Comparison of ENCODE assay signal across 25 cellular contexts in the genomic region with DNA sequence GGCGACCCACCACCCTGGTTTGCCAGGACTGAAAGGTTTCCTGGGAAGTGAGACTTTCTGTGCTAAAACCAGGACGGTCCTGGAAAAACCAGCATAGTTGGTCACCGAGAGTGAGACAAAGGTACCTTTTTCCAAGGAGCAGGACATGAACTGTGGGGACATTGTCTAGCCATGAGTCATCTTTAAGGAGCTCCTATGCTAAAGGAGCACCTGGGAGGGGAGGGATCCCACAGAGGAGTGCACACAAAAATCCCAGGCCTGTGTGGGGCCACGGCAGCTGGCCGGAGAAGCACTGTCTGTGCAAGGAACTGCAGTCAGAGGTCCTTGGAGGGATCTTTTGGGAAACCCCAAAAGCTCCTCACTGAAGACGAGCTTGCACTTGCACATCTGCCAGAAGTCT.
DNase-seq lines count a peak whose midpoint lies in the region; ATAC-seq, FAIRE-seq and TF ChIP-seq lines count a peak whose summit lies in the region.
"Had no signal": no experiment of that assay in that cellular context is flagged by ENCODE, and none has a peak within 500 bp of the region (broad histone marks: within the 10 kb centered on the region; RNA-seq: fewer than 3 reads in every experiment).

No MANE protein-coding gene starts in this region.

- H3K4me1 ChIP-seq in Caco-2 (peaks cover 22% of the 10 kb centered on the region), endodermal cell (ENCODE audit: control insufficient read depth, insufficient read depth, low read length) (no peaks in the 10 kb centered on the region), left lung (no peaks in the 10 kb centered on the region), esophagus squamous epithelium (peaks cover 4 to 39% (median 12%) of the 10 kb centered on the region in 3 donors)

- CTCF ChIA-PET in Caco-2 (lab: Charles Lee) = interaction anchor here (1.6 kb wide), 1 partner anchor 110 kb away, joined by 3 read pairs; no protein-coding TSS in a partner anchor

- no peak overlapping the region for H3K27ac Mint-ChIP-seq in Caco-2 (ENCODE audit: unreplicated experiment)
- H3K27ac Mint-ChIP-seq in endodermal cell = peak overlapping the region; percentile 10
- H3K27ac Mint-ChIP-seq: activated naive CD4-positive, alpha-beta T cell treated with anti-CD3 and anti-CD28 coated beads, Interleukin-2, amount 10 ng/mL, durations not matched to agents 7 days and 5 days; activated T-helper 1 cell treated with anti-CD3 and anti-CD28 coated beads, Interleukin-12 subunit alpha, Interleukin-12 subunit beta, Interleukin-2, Interleukin-4 antibody, amounts not matched to agents 30 ng/mL and 10 ng/mL and 1 ng/mL, durations not matched to agents 14 hours and 24 hours and 36 hours; naive thymus-derived CD8-positive, alpha-beta T cell had no signal

- ATAC-seq in left lung = peak; percentile 75
- ATAC-seq: A549; left colon; naive thymus-derived CD8-positive, alpha-beta T cell had no signal

- no peaks in the 10 kb centered on the region for H3K36me3 ChIP-seq in Caco-2 (ENCODE audit: control insufficient read depth, insufficient read depth, low read length)
- H3K36me3 ChIP-seq in endodermal cell (ENCODE audit: control insufficient read depth, insufficient read depth, low read length) = no peaks in the 10 kb centered on the region
- no peaks in the 10 kb centered on the region for H3K36me3 ChIP-seq in left lung
- H3K36me3 ChIP-seq in esophagus squamous epithelium = no peaks in the 10 kb centered on the region
- H3K36me3 ChIP-seq: upper lobe of left lung had no signal

- DNase-seq in Caco-2 (peak; percentile 16 to 57), HT-29 (ENCODE audit: low spot score) (peak; percentile 77), endodermal cell (peak; percentile 51), left lung (no peak), D721Med (ENCODE audit: insufficient read length, low spot score) (no peak), SHP77 treated with DMSO at 0.1 percent for 48 hours (lab: John Stamatoyannopoulos, UW) (no peak), esophagus squamous epithelium (lab: John Stamatoyannopoulos, UW) (no peak)
- DNase-seq in activated CD4-positive, alpha-beta T cell treated with anti-CD3 and anti-CD28 coated beads for 1 hour = no peak
- DNase-seq: activated naive CD4-positive, alpha-beta T cell treated with anti-CD3 and anti-CD28 coated beads, Interleukin-2, amount 10 ng/mL, durations not matched to agents 7 days and 5 days; amniotic stem cell; cortex of kidney; glutamatergic neuron; left colon; naive thymus-derived CD8-positive, alpha-beta T cell; NCI-H1694 treated with DMSO at 0.1 percent for 48 hours; NCI-H2171 treated with DMSO at 0.1 percent for 48 hours; NCI-H526; retina; small intestine; T-helper 9 cell; upper lobe of left lung had no signal

- intact Hi-C loops in Caco-2 (cut with micrococcal nuclease; ENCODE audit: unreplicated experiment) = no loop called here
- intact Hi-C loops in left lung (cut with DNase I) = no loop called here
- intact Hi-C loops in esophagus squamous epithelium (cut with DNase I) = no loop called here

- no peak overlapping the region for H3K9ac ChIP-seq in endodermal cell (ENCODE audit: extremely low read depth, low read length, poor library complexity, severe bottlenecking)
- H3K9ac ChIP-seq: KMS-11 had no signal

- H3K27me3 ChIP-seq in Caco-2 (replicated peaks; ENCODE audit: control insufficient read depth, insufficient read depth, low read length) (no peaks in the 10 kb centered on the region), endodermal cell (ENCODE audit: control insufficient read depth, insufficient read depth, low read length, poor library complexity, severe bottlenecking) (no peaks in the 10 kb centered on the region), left lung (no peaks in the 10 kb centered on the region), esophagus squamous epithelium (no peaks in the 10 kb centered on the region)
- H3K27me3 ChIP-seq: upper lobe of left lung had no signal

- BruUV-seq in Caco-2 (replicated peaks; lab: Mats Ljungman, UMichigan) = no TSS peak

- H3K27ac ChIP-seq in endodermal cell (ENCODE audit: low read depth, low read length) = no peak overlapping the region
- no peak overlapping the region for H3K27ac ChIP-seq in left lung
- H3K27ac ChIP-seq in esophagus squamous epithelium = peak overlapping the region in 2 of 4 donors; percentile 69 to 77
- H3K27ac ChIP-seq: KMS-11, upper lobe of left lung had no signal

- FAIRE-seq in D721Med (lab: Jason Lieb, UNC) = no peak
- FAIRE-seq: A549, GM12891, small intestine had no signal

- H3K9me3 Mint-ChIP-seq in Caco-2 (ENCODE audit: unreplicated experiment) (peaks cover 12% of the 10 kb centered on the region), endodermal cell (peaks cover 8% of the 10 kb centered on the region)

- H3K27me3 Mint-ChIP-seq in Caco-2 (ENCODE audit: insufficient read depth, unreplicated experiment) (no peaks in the 10 kb centered on the region), endodermal cell (ENCODE audit: insufficient read depth) (no peaks in the 10 kb centered on the region)

- 89 to 97% methylated on average over 5 to 6 of the region's 6 CpGs for WGBS in endodermal cell (ENCODE audit: insufficient coverage in 1 of 2, insufficient read length in 1 of 2), 2 experiments
- 67 to 75% methylated on average over 5 to 6 of the region's 6 CpGs for WGBS in esophagus squamous epithelium, 2 donors

- H3K4me1 Mint-ChIP-seq in Caco-2 (ENCODE audit: low read depth, unreplicated experiment) (no peaks in the 10 kb centered on the region), endodermal cell (no peaks in the 10 kb centered on the region)

- H3K9me3 ChIP-seq in Caco-2 (0 out of 2 replicates have a peak, but pooled peaks cover 3% of the 10 kb centered on the region), endodermal cell (ENCODE audit: control insufficient read depth, low read length) (no peaks in the 10 kb centered on the region), left lung (no peaks in the 10 kb centered on the region), esophagus squamous epithelium (no peaks in the 10 kb centered on the region)
- H3K9me3 ChIP-seq: A549, upper lobe of left lung had no signal

- H3K4me3 ChIP-seq in Caco-2 (ENCODE audit: low read depth, low read length) (no peak overlapping the region), endodermal cell (ENCODE audit: low read length) (no peak overlapping the region), left lung (no peak overlapping the region), esophagus squamous epithelium (no peak overlapping the region)
- H3K4me3 ChIP-seq: A549, upper lobe of left lung had no signal

- no peak for TF ChIP-seq POLR2A in esophagus squamous epithelium (IDR thresholded peaks at IDR 0.05)

- no peaks in the 10 kb centered on the region for H3K36me3 Mint-ChIP-seq in Caco-2 (ENCODE audit: insufficient read depth, unreplicated experiment)
- no peaks in the 10 kb centered on the region for H3K36me3 Mint-ChIP-seq in endodermal cell (ENCODE audit: low read depth)
- H3K36me3 Mint-ChIP-seq: activated naive CD4-positive, alpha-beta T cell treated with anti-CD3 and anti-CD28 coated beads, Interleukin-2, amount 10 ng/mL, durations not matched to agents 7 days and 5 days had no signal

- no peak for TF ChIP-seq CTCF in Caco-2 (IDR thresholded peaks at IDR 0.05; ENCODE audit: insufficient read depth in 1 of 2, low read depth in 1 of 2, low read length in 1 of 2, severe bottlenecking in 1 of 2, unreplicated experiment in 1 of 2)
- TF ChIP-seq CTCF in endodermal cell (conservative IDR thresholded peaks at IDR 0.05) = no peak
- no peak for TF ChIP-seq CTCF in left lung (IDR thresholded peaks at IDR 0.05)
- TF ChIP-seq CTCF in D721Med (IDR thresholded peaks at IDR 0.05; ENCODE audit: insufficient read depth, missing control alignments) = no peak
- TF ChIP-seq CTCF in esophagus squamous epithelium (IDR thresholded peaks at IDR 0.05) = no peak

- H3K4me3 Mint-ChIP-seq in Caco-2 (ENCODE audit: unreplicated experiment) = no peak overlapping the region
- no peak overlapping the region for H3K4me3 Mint-ChIP-seq in endodermal cell
- H3K4me3 Mint-ChIP-seq: activated naive CD4-positive, alpha-beta T cell treated with anti-CD3 and anti-CD28 coated beads, Interleukin-2, amount 10 ng/mL, durations not matched to agents 7 days and 5 days; activated T-helper 1 cell treated with anti-CD3 and anti-CD28 coated beads, Interleukin-12 subunit alpha, Interleukin-12 subunit beta, Interleukin-2, Interleukin-4 antibody, amounts not matched to agents 30 ng/mL and 10 ng/mL and 1 ng/mL, durations not matched to agents 14 hours and 24 hours and 36 hours; naive thymus-derived CD8-positive, alpha-beta T cell had no signal

- POLR2A ChIA-PET in Caco-2 (lab: Charles Lee) = no interaction called here

Comparison
In these comparisons a context has a peak if more than half of its experiments do, and no peak if none do; other contexts are left out.
1. DNase-seq: peak in Caco-2 (2 of 2), HT-29 (single experiment) and endodermal cell (single experiment); none in left lung (0 of 2), activated CD4-positive, alpha-beta T cell treated with anti-CD3 and anti-CD28 coated beads for 1 hour (single experiment), D721Med (single experiment), SHP77 treated with DMSO at 0.1 percent for 48 hours (single experiment) and esophagus squamous epithelium (single experiment).